ENCODE assay signal across 10 cellular contexts in the genomic region with DNA sequence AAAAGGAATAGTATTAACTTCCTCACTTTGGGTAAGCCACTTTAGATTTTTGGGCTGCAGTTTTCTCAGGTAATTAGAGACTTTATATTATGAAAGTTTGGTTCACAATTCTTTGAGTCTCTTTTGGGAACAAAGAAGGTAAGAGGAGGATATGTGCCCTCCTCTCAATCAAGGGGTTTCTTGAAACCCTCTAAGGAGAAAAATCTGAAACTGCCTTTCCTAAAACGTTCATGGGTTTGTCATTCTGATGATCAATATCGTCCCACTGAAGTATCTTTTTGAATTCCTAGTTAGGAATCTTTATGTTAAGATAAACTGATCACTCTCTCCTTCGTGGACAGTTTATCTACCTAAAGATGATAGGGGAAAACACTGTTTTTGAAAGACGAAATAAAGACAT. TPM values are rescaled to one million over a fixed set of nuclear protein-coding genes. Genes with fewer than 3 reads are reported as not detected.
DNase-seq lines count a peak whose midpoint lies in the region; ATAC-seq and TF ChIP-seq lines count a peak whose summit lies in the region.
"Had no signal": no experiment of that assay in that cellular context is flagged by ENCODE, and none has a peak within 500 bp of the region (broad histone marks: within the 10 kb centered on the region; RNA-seq: fewer than 3 reads in every experiment).

No MANE protein-coding gene starts in this region.

- no peak overlapping the region for H3K27ac ChIP-seq in iPS-20b (ENCODE audit: low read length)
- no peak overlapping the region for H3K27ac ChIP-seq in stomach

- intact Hi-C loops in activated CD8-positive, alpha-beta T cell treated with anti-CD3 and anti-CD28 coated beads for 36 hours (cut with micrococcal nuclease), result loop anchor here (2.0 to 5.0 kb wide), 2 partner anchors 55 to 82 kb away; a partner anchor contains a TSS
- intact Hi-C loops in stomach (cut with DNase I; ENCODE audit: low total_unique reads), result no loop called here

- TF ChIP-seq EP300 in stomach (IDR thresholded peaks at IDR 0.05), result no peak

- POLR2A ChIA-PET in activated CD8-positive, alpha-beta T cell treated with anti-CD3 and anti-CD28 coated beads for 36 hours (lab: Charles Lee), result interaction anchor here (0.7 to 4.3 kb wide), 2 partner anchors 56 to 170 kb away, joined by 3 to 101 read pairs; a partner anchor contains a TSS

- no peak for DNase-seq in activated CD8-positive, alpha-beta memory T cell treated with anti-CD3 and anti-CD28 coated beads, Interleukin-2, amount 10 ng/mL, durations not matched to agents 7 days and 5 days
- no peak for DNase-seq in activated CD8-positive, alpha-beta memory T cell treated with anti-CD3 and anti-CD28 coated beads, Interleukin-2, amount 50 U/mL, for 48 hours
- DNase-seq in activated CD8-positive, alpha-beta T cell treated with anti-CD3 and anti-CD28 coated beads for 36 hours, result no peak
- DNase-seq in stomach (no peak), HCEC 1CT (no peak), GM19238 (ENCODE audit: insufficient read length, low spot score) (no peak), A172 (ENCODE audit: low spot score) (no peak)
- DNase-seq: AML-193 had no signal

- H3K4me3 ChIP-seq in iPS-20b (ENCODE audit: low read length), result peak overlapping the region; percentile 84
- H3K4me3 ChIP-seq in stomach, result peak overlapping the region; percentile 62 to 77 (median 73)

- H3K27me3 Mint-ChIP-seq in activated CD8-positive, alpha-beta memory T cell treated with anti-CD3 and anti-CD28 coated beads, Interleukin-2, amount 10 ng/mL, durations not matched to agents 7 days and 5 days, result no peaks in the 10 kb centered on the region
- H3K27me3 Mint-ChIP-seq in activated CD8-positive, alpha-beta T cell treated with anti-CD3 and anti-CD28 coated beads for 36 hours, result no peaks in the 10 kb centered on the region

- WGBS in stomach, 5 donors, result 42 to 64% (median 52%) methylated on average over 4 of the region's 4 CpGs

- no peak overlapping the region for H3K27ac Mint-ChIP-seq in activated CD8-positive, alpha-beta memory T cell treated with anti-CD3 and anti-CD28 coated beads, Interleukin-2, amount 10 ng/mL, durations not matched to agents 7 days and 5 days
- H3K27ac Mint-ChIP-seq in activated CD8-positive, alpha-beta T cell treated with anti-CD3 and anti-CD28 coated beads for 36 hours, result peak overlapping the region; percentile 52

- peaks cover 11% of the 10 kb centered on the region for H3K36me3 ChIP-seq in iPS-20b (ENCODE audit: insufficient read depth, low read depth, low read length)
- H3K36me3 ChIP-seq in stomach, result peaks cover 4 to 43% (median 36%) of the 10 kb centered on the region in 4 donors

- peaks cover 38% of the 10 kb centered on the region for H3K4me1 Mint-ChIP-seq in activated CD8-positive, alpha-beta memory T cell treated with anti-CD3 and anti-CD28 coated beads, Interleukin-2, amount 10 ng/mL, durations not matched to agents 7 days and 5 days
- H3K4me1 Mint-ChIP-seq in activated CD8-positive, alpha-beta T cell treated with anti-CD3 and anti-CD28 coated beads for 36 hours (ENCODE audit: low read depth), result peaks cover 39% of the 10 kb centered on the region

- peaks cover 27% of the 10 kb centered on the region; the same call in 1 of the 2 replicates for H3K27me3 ChIP-seq in iPS-20b (ENCODE audit: insufficient read depth, low read length)
- H3K27me3 ChIP-seq in stomach, result no peaks in the 10 kb centered on the region

- CTCF ChIA-PET in activated CD8-positive, alpha-beta memory T cell treated with anti-CD3 and anti-CD28 coated beads, Interleukin-2, amount 10 ng/mL, durations not matched to agents 7 days and 5 days (lab: Charles Lee), result no interaction called here
- CTCF ChIA-PET in activated CD8-positive, alpha-beta T cell treated with anti-CD3 and anti-CD28 coated beads for 36 hours (lab: Charles Lee), result interaction anchor here (2.6 kb wide), 1 partner anchor 55 kb away, joined by 16 read pairs; a partner anchor contains a TSS

- H3K9ac ChIP-seq in iPS-20b (ENCODE audit: low read depth, low read length), result peak overlapping the region; percentile 93; the same call in 1 of the 2 replicates

- ATAC-seq in activated CD8-positive, alpha-beta memory T cell treated with anti-CD3 and anti-CD28 coated beads, Interleukin-2, amount 10 ng/mL, durations not matched to agents 7 days and 5 days, result no peak
- no peak for ATAC-seq in activated CD8-positive, alpha-beta T cell treated with anti-CD3 and anti-CD28 coated beads for 36 hours

- no peak for TF ChIP-seq POLR2A in stomach (IDR thresholded peaks at IDR 0.05)

- H3K4me3 Mint-ChIP-seq in activated CD8-positive, alpha-beta memory T cell treated with anti-CD3 and anti-CD28 coated beads, Interleukin-2, amount 10 ng/mL, durations not matched to agents 7 days and 5 days, result peak overlapping the region; percentile 46
- peak overlapping the region; percentile 94 for H3K4me3 Mint-ChIP-seq in activated CD8-positive, alpha-beta T cell treated with anti-CD3 and anti-CD28 coated beads for 36 hours

- no peaks in the 10 kb centered on the region for H3K9me3 Mint-ChIP-seq in activated CD8-positive, alpha-beta memory T cell treated with anti-CD3 and anti-CD28 coated beads, Interleukin-2, amount 10 ng/mL, durations not matched to agents 7 days and 5 days (ENCODE audit: low read depth)
- H3K9me3 Mint-ChIP-seq in activated CD8-positive, alpha-beta T cell treated with anti-CD3 and anti-CD28 coated beads for 36 hours, result peaks cover 13% of the 10 kb centered on the region

- TF ChIP-seq CTCF in activated CD8-positive, alpha-beta T cell treated with anti-CD3 and anti-CD28 coated beads for 36 hours (IDR thresholded peaks at IDR 0.05), result no peak
- TF ChIP-seq CTCF in stomach (IDR thresholded peaks at IDR 0.05), result no peak

- H3K9me3 ChIP-seq in iPS-20b (ENCODE audit: insufficient read depth, low read depth, low read length) (no peaks in the 10 kb centered on the region), stomach (no peaks in the 10 kb centered on the region)

- peaks cover 9% of the 10 kb centered on the region; the same call in 1 of the 2 replicates for H3K4me1 ChIP-seq in iPS-20b (ENCODE audit: insufficient read depth, low read length)
- H3K4me1 ChIP-seq in stomach, result peaks cover 11 to 42% (median 36%) of the 10 kb centered on the region in 4 donors

- peaks cover 37% of the 10 kb centered on the region for H3K36me3 Mint-ChIP-seq in activated CD8-positive, alpha-beta memory T cell treated with anti-CD3 and anti-CD28 coated beads, Interleukin-2, amount 10 ng/mL, durations not matched to agents 7 days and 5 days
- H3K36me3 Mint-ChIP-seq in activated CD8-positive, alpha-beta T cell treated with anti-CD3 and anti-CD28 coated beads for 36 hours (ENCODE audit: low read depth), result peaks cover 54% of the 10 kb centered on the region

RNA-seq across cellular contexts. Expression of a gene that starts 42.4 kb away (rescaled TPM):
- not detected for total RNA-seq in activated CD8-positive, alpha-beta memory T cell treated with anti-CD3 and anti-CD28 coated beads, Interleukin-2, amount 10 ng/mL, durations not matched to agents 7 days and 5 days
- not detected for total RNA-seq in activated CD8-positive, alpha-beta T cell treated with anti-CD3 and anti-CD28 coated beads for 36 hours
- not detected for total RNA-seq in stomach
- 1 to 10 TPM in 1 of 3 donors, not detected in 2; 3.2 TPM for polyA plus RNA-seq in stomach
- total RNA-seq in A172 (2014; rRNA removed; shearing (Covaris generic)), result not detected in 2 replicates
- total RNA-seq: activated CD8-positive, alpha-beta memory T cell treated with anti-CD3 and anti-CD28 coated beads for 36 hours had no signal

RNA-seq across cellular contexts. Expression of a gene that starts 56.1 kb away (rescaled TPM):
- 10 to 100 TPM; 22.5 to 23.6 TPM for total RNA-seq in activated CD8-positive, alpha-beta memory T cell treated with anti-CD3 and anti-CD28 coated beads, Interleukin-2, amount 10 ng/mL, durations not matched to agents 7 days and 5 days
- total RNA-seq in activated CD8-positive, alpha-beta T cell treated with anti-CD3 and anti-CD28 coated beads for 36 hours, result 10 to 100 TPM; 23.9 to 25.5 TPM
- 10 to 100 TPM in 1 of 5 donors, 1 to 10 TPM in 4; 3.8 to 14.9 (median 6.4) TPM for total RNA-seq in stomach
- polyA plus RNA-seq in stomach, result 1 to 10 TPM; 5.1 to 6.9 (median 5.2) TPM
- 18.2 and 20.9 TPM in 2 replicates for total RNA-seq in A172 (2014; rRNA removed; shearing (Covaris generic))
